ENCODE assay signal across 36 cellular contexts in genomic region chrX:40360557-40360956, GRCh38.
"Had no signal": no experiment of that assay in that cellular context is flagged by ENCODE, and none has a peak within 500 bp of the region (broad histone marks: within the 10 kb centered on the region; RNA-seq: fewer than 3 reads in every experiment).

No MANE protein-coding gene starts in this region.

- H3K36me3 ChIP-seq: adrenal gland, cardiac muscle cell had no signal

- H3K27me3 Mint-ChIP-seq: activated B cell treated with CpG ODN at 0.5 μM for 24 hours; activated CD4-positive, alpha-beta memory T cell treated with anti-CD3 and anti-CD28 coated beads for 36 hours; activated CD4-positive, alpha-beta T cell treated with anti-CD3 and anti-CD28 coated beads, Interleukin-2, amount 10 ng/mL, durations not matched to agents 24 days and 14 days; activated CD8-positive, alpha-beta T cell treated with anti-CD3 and anti-CD28 coated beads for 36 hours; activated naive CD8-positive, alpha-beta T cell treated with anti-CD3 and anti-CD28 coated beads for 36 hours; activated T-helper 17 cell treated with anti-CD3 and anti-CD28 coated beads, Interleukin-2, amount 50 U/mL, for 72 hours; central memory CD8-positive, alpha-beta T cell had no signal

- H3K4me1 ChIP-seq: adrenal gland had no signal

- DNase-seq: activated B cell treated with CpG ODN at 0.5 μM for 24 hours; activated CD4-positive, alpha-beta memory T cell treated with anti-CD3 and anti-CD28 coated beads for 36 hours; activated CD4-positive, alpha-beta T cell treated with anti-CD3 and anti-CD28 coated beads for 4 hours; activated CD4-positive, alpha-beta T cell treated with anti-CD3 and anti-CD28 coated beads, Interleukin-2, amount 10 ng/mL, durations not matched to agents 24 days and 14 days; activated CD4-positive, alpha-beta T cell treated with anti-CD3 and anti-CD28 coated beads, Interleukin-2, amount 50 U/mL, for 1 hour; activated CD4-positive, alpha-beta T cell treated with anti-CD3 and anti-CD28 coated beads, Interleukin-2, amount 50 U/mL, for 4 hours; activated CD4-positive, CD25-positive, alpha-beta regulatory T cell treated with anti-CD3 and anti-CD28 coated beads, Interleukin-2, amount 50 U/mL, for 72 hours; activated CD8-positive, alpha-beta memory T cell treated with anti-CD3 and anti-CD28 coated beads, Interleukin-2, amount 50 U/mL, for 4 hours; activated CD8-positive, alpha-beta T cell treated with anti-CD3 and anti-CD28 coated beads for 36 hours; activated effector memory CD4-positive, alpha-beta T cell treated with anti-CD3 and anti-CD28 coated beads, Interleukin-2, amount 50 U/mL, for 16 hours; activated gamma-delta T cell treated with Interleukin-2 at 50 U/mL for 16 hours; activated naive CD4-positive, alpha-beta T cell; activated naive CD4-positive, alpha-beta T cell treated with anti-CD3 and anti-CD28 coated beads for 36 hours; activated naive CD4-positive, alpha-beta T cell treated with anti-CD3 and anti-CD28 coated beads, Interleukin-2, amount 50 U/mL, for 16 hours; activated naive CD8-positive, alpha-beta T cell treated with anti-CD3 and anti-CD28 coated beads for 36 hours; activated T-cell treated with anti-CD3 and anti-CD28 coated beads for 4 hours; activated T-cell treated with anti-CD3 and anti-CD28 coated beads, Interleukin-2, amount 50 U/mL, for 1 hour; activated T-cell treated with anti-CD3 and anti-CD28 coated beads, Interleukin-2, amount 50 U/mL, for 4 hours; activated T-cell treated with anti-CD3 and anti-CD28 coated beads, Interleukin-2, amount 50 U/mL, for 72 hours; adrenal gland; amniotic stem cell; aorta; caudate nucleus; cerebellar nuclear complex; T-helper 2 cell; T-helper 9 cell had no signal

- H3K4me3 ChIP-seq: adrenal gland, cardiac muscle cell had no signal

- ATAC-seq: activated CD8-positive, alpha-beta T cell treated with anti-CD3 and anti-CD28 coated beads for 36 hours; activated naive CD4-positive, alpha-beta T cell treated with anti-CD3 and anti-CD28 coated beads, Interleukin-2, amount 50 U/mL, for 72 hours; activated T-cell treated with anti-CD3 and anti-CD28 coated beads, Interleukin-2, amount 50 U/mL, for 4 hours; activated T-cell treated with anti-CD3 and anti-CD28 coated beads, Interleukin-2, amount 50 U/mL, for 72 hours; activated T-helper 17 cell treated with anti-CD3 and anti-CD28 coated beads, Interleukin-2, amount 50 U/mL, for 72 hours had no signal

- H3K36me3 Mint-ChIP-seq: activated CD4-positive, alpha-beta memory T cell treated with anti-CD3 and anti-CD28 coated beads for 36 hours; activated naive CD8-positive, alpha-beta T cell treated with anti-CD3 and anti-CD28 coated beads for 36 hours; brain had no signal

- FAIRE-seq: TTC549 had no signal

- H3K27ac Mint-ChIP-seq: activated B cell treated with CpG ODN at 0.5 μM for 24 hours; activated CD4-positive, alpha-beta memory T cell treated with anti-CD3 and anti-CD28 coated beads for 36 hours; activated CD4-positive, alpha-beta T cell treated with anti-CD3 and anti-CD28 coated beads, Interleukin-2, amount 10 ng/mL, durations not matched to agents 24 days and 14 days; activated CD8-positive, alpha-beta T cell treated with anti-CD3 and anti-CD28 coated beads for 36 hours; activated naive CD4-positive, alpha-beta T cell treated with anti-CD3 and anti-CD28 coated beads for 36 hours; activated naive CD4-positive, alpha-beta T cell treated with anti-CD3 and anti-CD28 coated beads, Interleukin-2, amount 50 U/mL, for 72 hours; activated naive CD8-positive, alpha-beta T cell treated with anti-CD3 and anti-CD28 coated beads for 36 hours; activated T-cell treated with anti-CD3 and anti-CD28 coated beads, Interleukin-2, amount 50 U/mL, for 72 hours; activated T-helper 1 cell treated with anti-CD3 and anti-CD28 coated beads, Interleukin-12 subunit alpha, Interleukin-12 subunit beta, Interleukin-2, Interleukin-4 antibody, amounts not matched to agents 30 ng/mL and 10 ng/mL and 1 ng/mL, durations not matched to agents 14 hours and 24 hours and 36 hours; activated T-helper 17 cell treated with anti-CD3 and anti-CD28 coated beads, Interleukin-2, amount 50 U/mL, for 72 hours; brain; T-helper 1 cell treated with Interleukin-12 subunit alpha and Interleukin-12 subunit beta and Interleukin-4 antibody, amounts not matched to agents 30 μg/mL and 1 μg/mL, for 36 hours; T-helper 2 cell treated with Interferon-gamma antibody and Interleukin-4, amounts not matched to agents 5 μg/mL and 100 μg/mL, for 36 hours had no signal

- H3K9me3 ChIP-seq: adrenal gland had no signal

- H3K27me3 ChIP-seq: adrenal gland, cardiac muscle cell had no signal

- H3K27ac ChIP-seq: adrenal gland, cardiac muscle cell, VCaP had no signal

- H3K9me3 Mint-ChIP-seq: activated B cell treated with CpG ODN at 0.5 μM for 24 hours; activated CD4-positive, alpha-beta T cell treated with anti-CD3 and anti-CD28 coated beads, Interleukin-2, amount 10 ng/mL, durations not matched to agents 24 days and 14 days; activated naive CD4-positive, alpha-beta T cell treated with anti-CD3 and anti-CD28 coated beads, Interleukin-2, amount 50 U/mL, for 72 hours; activated naive CD8-positive, alpha-beta T cell treated with anti-CD3 and anti-CD28 coated beads for 36 hours; activated T-cell treated with anti-CD3 and anti-CD28 coated beads, Interleukin-2, amount 50 U/mL, for 4 hours; activated T-helper 1 cell treated with anti-CD3 and anti-CD28 coated beads, Interleukin-12 subunit alpha, Interleukin-12 subunit beta, Interleukin-2, Interleukin-4 antibody, amounts not matched to agents 30 ng/mL and 10 ng/mL and 1 ng/mL, durations not matched to agents 14 hours and 24 hours and 36 hours; activated T-helper 17 cell treated with anti-CD3 and anti-CD28 coated beads, Interleukin-2, amount 50 U/mL, for 72 hours; central memory CD8-positive, alpha-beta T cell; T-helper 1 cell treated with Interleukin-12 subunit alpha and Interleukin-12 subunit beta and Interleukin-4 antibody, amounts not matched to agents 30 μg/mL and 1 μg/mL, for 36 hours had no signal

- H3K4me3 Mint-ChIP-seq: activated B cell treated with CpG ODN at 0.5 μM for 24 hours; activated CD4-positive, alpha-beta memory T cell treated with anti-CD3 and anti-CD28 coated beads for 36 hours; activated CD4-positive, alpha-beta T cell treated with anti-CD3 and anti-CD28 coated beads, Interleukin-2, amount 10 ng/mL, durations not matched to agents 24 days and 14 days; activated CD8-positive, alpha-beta T cell treated with anti-CD3 and anti-CD28 coated beads for 36 hours; activated naive CD4-positive, alpha-beta T cell treated with anti-CD3 and anti-CD28 coated beads for 36 hours; activated naive CD8-positive, alpha-beta T cell treated with anti-CD3 and anti-CD28 coated beads for 36 hours; activated T-cell treated with anti-CD3 and anti-CD28 coated beads, Interleukin-2, amount 50 U/mL, for 4 hours; activated T-cell treated with anti-CD3 and anti-CD28 coated beads, Interleukin-2, amount 50 U/mL, for 72 hours; activated T-helper 1 cell treated with anti-CD3 and anti-CD28 coated beads, Interleukin-12 subunit alpha, Interleukin-12 subunit beta, Interleukin-2, Interleukin-4 antibody, amounts not matched to agents 30 ng/mL and 10 ng/mL and 1 ng/mL, durations not matched to agents 14 hours and 24 hours and 36 hours; activated T-helper 17 cell treated with anti-CD3 and anti-CD28 coated beads, Interleukin-2, amount 50 U/mL, for 72 hours; brain; central memory CD8-positive, alpha-beta T cell; T-helper 1 cell treated with Interleukin-12 subunit alpha and Interleukin-12 subunit beta and Interleukin-4 antibody, amounts not matched to agents 30 μg/mL and 1 μg/mL, for 36 hours; T-helper 2 cell treated with Interferon-gamma antibody and Interleukin-4, amounts not matched to agents 5 μg/mL and 100 μg/mL, for 36 hours had no signal

- H3K4me1 Mint-ChIP-seq: activated B cell treated with CpG ODN at 0.5 μM for 24 hours; activated naive CD8-positive, alpha-beta T cell treated with anti-CD3 and anti-CD28 coated beads for 36 hours; activated T-helper 17 cell treated with anti-CD3 and anti-CD28 coated beads, Interleukin-2, amount 50 U/mL, for 72 hours; brain; central memory CD8-positive, alpha-beta T cell had no signal
